10 cellular contexts compared by ENCODE assay signal in genomic region chr16:19434584-19434983, GRCh38. TPM values are rescaled to one million over a fixed set of nuclear protein-coding genes. Genes with fewer than 3 reads are reported as not detected.
"Had no signal": no experiment of that assay in that cellular context is flagged by ENCODE, and none has a peak within 500 bp of the region (broad histone marks: within the 10 kb centered on the region; RNA-seq: fewer than 3 reads in every experiment).

No MANE protein-coding gene starts in this region.

- H3K4me3 ChIP-seq: GM23248, HAP-1 had no signal

- H3K9me3 ChIP-seq: HAP-1 had no signal

- DNase-seq: GM23248, GOT3, H7, HFFc6 had no signal

- ATAC-seq: HCT116, HepG2 had no signal

- H3K27ac ChIP-seq: GM23248, HL-60 had no signal

- H3K36me3 ChIP-seq: HAP-1 had no signal

- H3K4me1 ChIP-seq: HAP-1 had no signal

- H3K9ac ChIP-seq: GM23248 had no signal

RNA-seq across cellular contexts. Expression of gene TMC5, which starts 16.9 kb away (rescaled TPM):
- total RNA-seq: GM23248, H4, HT1080 had no signal
